Comparison of ENCODE assay signal across 8 cellular contexts in the genomic region with DNA sequence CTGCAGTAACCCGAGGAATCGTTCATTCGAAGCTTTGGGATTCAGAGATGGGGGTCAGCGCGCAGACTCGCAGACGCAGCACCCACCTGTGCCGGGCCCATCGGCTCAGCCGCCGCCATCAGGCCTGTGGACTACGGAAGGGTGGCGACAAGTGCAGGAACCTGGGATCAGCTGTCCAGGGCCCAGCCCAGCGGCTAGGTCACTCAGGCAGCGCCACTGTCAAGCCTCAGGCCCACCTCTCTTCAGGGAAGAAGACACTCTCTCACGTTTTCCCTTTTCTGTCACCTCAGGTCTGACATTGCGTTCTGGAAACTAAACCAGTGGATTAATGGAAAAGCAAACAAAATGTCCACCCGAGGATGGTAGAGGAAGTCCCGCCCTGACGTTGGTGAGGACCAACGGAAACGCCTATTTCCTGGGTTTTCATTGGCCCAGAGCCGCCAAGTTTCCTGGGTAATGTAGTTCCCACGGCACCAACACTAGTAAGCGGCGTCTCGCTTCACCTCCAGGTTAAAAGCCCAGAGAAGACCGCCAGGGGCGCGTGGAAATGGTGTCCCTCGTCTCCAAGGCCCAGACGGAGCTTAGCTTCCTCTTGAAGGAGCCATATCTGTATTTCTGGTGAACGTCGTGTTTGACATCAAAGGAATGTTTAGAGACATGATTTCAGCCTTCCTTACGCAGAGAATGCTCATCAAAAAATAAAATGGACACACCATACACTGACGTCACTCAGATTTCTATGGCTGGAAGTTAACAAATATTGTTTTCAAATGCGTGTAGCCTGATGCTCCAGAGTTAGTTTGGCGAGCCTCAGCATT. TPM values are rescaled to one million over a fixed set of nuclear protein-coding genes. Genes with fewer than 3 reads are reported as not detected.
DNase-seq lines count a peak whose midpoint lies in the region; ATAC-seq, FAIRE-seq and TF ChIP-seq lines count a peak whose summit lies in the region.

A gene (minus strand): TSS at position 376 of the 818 bp plus-strand sequence. CDS start 257 bp downstream, at position 119.

- in situ Hi-C loops in astrocyte of the spinal cord (cut with HindIII; ENCODE audit: low sequenced_read_pairs), result no loop called here

- H3K4me3 ChIP-seq in astrocyte of the spinal cord (ENCODE audit: low read depth, low read length), result peak within 1 kb of the TSS; percentile 76

- ATAC-seq in HG02763 (IDR thresholded peaks at IDR 0.05; ENCODE audit: unreplicated experiment), result peak; percentile 84

- no peak for TF ChIP-seq POLR2A in GM12892 (IDR thresholded peaks at IDR 0.05; ENCODE audit: low read depth, low read length)

- DNase-seq in GM12892 (ENCODE audit: insufficient read length) (peak; percentile 65), NCI-H146 (lab: John Stamatoyannopoulos, UW) (peak; percentile 92), T1000 (lab: John Stamatoyannopoulos, UW) (peak; percentile 86), astrocyte of the spinal cord (ENCODE audit: low read depth, low spot score) (peak; percentile 96), hypothalamus (lab: John Stamatoyannopoulos, UW) (peak; percentile 16 to 96 (median 82)), retina (peak; percentile 95), OCI-M2 (lab: John Stamatoyannopoulos, UW; ENCODE audit: unreplicated experiment) (no peak)

- peak; percentile 65 for TF ChIP-seq CTCF in astrocyte of the spinal cord (IDR thresholded peaks at IDR 0.05; ENCODE audit: low read depth, low read length)

- FAIRE-seq in GM12892 (lab: Jason Lieb, UNC), result peak; percentile 98

RNA-seq across cellular contexts. Expression of the gene that starts here (rescaled TPM):
- 2.8 TPM for polyA plus RNA-seq in GM12892 (2012; ENCODE audit: missing spikeins)
